In genomic region chr21:41315726-41316125, GRCh38 we compare ENCODE assay signal across 16 cellular contexts. TPM values are rescaled to one million over a fixed set of nuclear protein-coding genes. Genes with fewer than 3 reads are reported as not detected.
"Had no signal": no experiment of that assay in that cellular context is flagged by ENCODE, and none has a peak within 500 bp of the region (broad histone marks: within the 10 kb centered on the region; RNA-seq: fewer than 3 reads in every experiment).

No MANE protein-coding gene starts in this region.

- H3K27ac ChIP-seq: spleen, transverse colon had no signal

- DNase-seq: activated CD4-positive, alpha-beta T cell treated with anti-CD3 and anti-CD28 coated beads, Interleukin-2, amount 10 ng/mL, durations not matched to agents 7 days and 5 days; activated T-cell treated with anti-CD3 and anti-CD28 coated beads for 4 hours; amniotic stem cell; dermis blood vessel endothelial cell; esophagus squamous epithelium; foreskin fibroblast; spleen; stimulated activated CD4-positive, alpha-beta T cell treated with anti-CD3 and anti-CD28 coated beads, Interleukin-1b, Interleukin-23, amount 100 ng/mL, for 48 hours had no signal

- FAIRE-seq: islet of Langerhans had no signal

- H3K36me3 Mint-ChIP-seq: activated naive CD4-positive, alpha-beta T cell treated with anti-CD3 and anti-CD28 coated beads, Interleukin-2, amount 50 U/mL, for 72 hours; brain; stimulated activated memory B cell treated with anti-CD40 and anti-IgM and Interleukin-4, amounts not matched to agents 10 μg/mL and 1 μg/mL and 100 μg/mL, for 72 hours had no signal

- H3K9me3 ChIP-seq: esophagus squamous epithelium, spleen, transverse colon had no signal

- H3K4me1 Mint-ChIP-seq: central memory CD8-positive, alpha-beta T cell; stimulated activated memory B cell treated with anti-CD40 and anti-IgM and Interleukin-4, amounts not matched to agents 10 μg/mL and 1 μg/mL and 100 μg/mL, for 72 hours had no signal

- H3K9me3 Mint-ChIP-seq: activated CD4-positive, alpha-beta T cell treated with anti-CD3 and anti-CD28 coated beads, Interleukin-2, amount 10 ng/mL, durations not matched to agents 7 days and 5 days; activated naive CD4-positive, alpha-beta T cell treated with anti-CD3 and anti-CD28 coated beads, Interleukin-2, amount 50 U/mL, for 72 hours; activated T-helper 2 cell treated with anti-CD3 and anti-CD28 coated beads, Interferon-gamma antibody, Interleukin-2, Interleukin-4, amounts not matched to agents 10 μg/mL and 5 μg/mL and 100 μg/mL, durations not matched to agents 14 hours and 24 hours and 36 hours; central memory CD8-positive, alpha-beta T cell; stimulated activated memory B cell treated with anti-CD40 and anti-IgM and Interleukin-4, amounts not matched to agents 10 μg/mL and 1 μg/mL and 100 μg/mL, for 72 hours had no signal

- H3K27ac Mint-ChIP-seq: activated CD4-positive, alpha-beta T cell treated with anti-CD3 and anti-CD28 coated beads, Interleukin-2, amount 10 ng/mL, durations not matched to agents 7 days and 5 days; activated naive CD4-positive, alpha-beta T cell treated with anti-CD3 and anti-CD28 coated beads, Interleukin-2, amount 50 U/mL, for 72 hours; activated T-helper 2 cell treated with anti-CD3 and anti-CD28 coated beads, Interferon-gamma antibody, Interleukin-2, Interleukin-4, amounts not matched to agents 10 μg/mL and 5 μg/mL and 100 μg/mL, durations not matched to agents 14 hours and 24 hours and 36 hours; brain; stimulated activated memory B cell treated with anti-CD40 and anti-IgM and Interleukin-4, amounts not matched to agents 10 μg/mL and 1 μg/mL and 100 μg/mL, for 72 hours had no signal

- H3K4me3 Mint-ChIP-seq: activated CD4-positive, alpha-beta T cell treated with anti-CD3 and anti-CD28 coated beads, Interleukin-2, amount 10 ng/mL, durations not matched to agents 7 days and 5 days; central memory CD8-positive, alpha-beta T cell had no signal

- H3K36me3 ChIP-seq: esophagus squamous epithelium, spleen, transverse colon had no signal

RNA-seq across cellular contexts. Expression of gene FAM3B, which starts 0.9 kb away (rescaled TPM):
- total RNA-seq: activated CD4-positive, alpha-beta T cell treated with anti-CD3 and anti-CD28 coated beads, Interleukin-2, amount 10 ng/mL, durations not matched to agents 7 days and 5 days; activated CD8-positive, alpha-beta memory T cell treated with anti-CD3 and anti-CD28 coated beads for 36 hours; activated naive CD4-positive, alpha-beta T cell treated with anti-CD3 and anti-CD28 coated beads, Interleukin-2, amount 50 U/mL, for 72 hours; activated T-helper 2 cell treated with anti-CD3 and anti-CD28 coated beads, Interferon-gamma antibody, Interleukin-2, Interleukin-4, amounts not matched to agents 10 μg/mL and 5 μg/mL and 100 μg/mL, durations not matched to agents 14 hours and 24 hours and 36 hours; dermis blood vessel endothelial cell had no signal
